Comparison of ENCODE assay signal across 31 cellular contexts in genomic region chr7:132345030-132345429, GRCh38.
DNase-seq lines count a peak whose midpoint lies in the region; ATAC-seq, FAIRE-seq and TF ChIP-seq lines count a peak whose summit lies in the region.
"Had no signal": no experiment of that assay in that cellular context is flagged by ENCODE, and none has a peak within 500 bp of the region (broad histone marks: within the 10 kb centered on the region; RNA-seq: fewer than 3 reads in every experiment).

No MANE protein-coding gene starts in this region.

- in situ Hi-C loops in HepG2 (cut with HindIII; ENCODE audit: extremely low pct_ligation_motif_present, low pct_unique_long_range_greater_than_20kb): no loop called here

- POLR2A ChIA-PET in HepG2 (lab: Yijun Ruan, JAX): no interaction called here

- no peaks in the 10 kb centered on the region for H3K79me2 ChIP-seq in HepG2 (ENCODE audit: insufficient read depth, low read length)

- CTCF ChIA-PET in HepG2 (lab: Yijun Ruan, JAX; ENCODE audit: low intra/inter-chr PET ratio, low total read pairs): no interaction called here

- H3K27me3 ChIP-seq in right lobe of liver (no peaks in the 10 kb centered on the region), HepG2 (ENCODE audit: control insufficient read depth in 1 of 2, insufficient read depth in 2 of 2, low read length in 2 of 2) (peaks cover 3 to 13% of the 10 kb centered on the region in 2 experiments; a peak in 2 of 5 replicates)
- H3K27me3 ChIP-seq: BE2C; BLaER1; BLaER1 treated with 17β-estradiol and CSF1 and Interleukin-3, amounts not matched to agents 10 nM and 100 nM had no signal

- DNase-seq in right lobe of liver: no peak
- DNase-seq in HepG2 (ENCODE audit: low spot score): no peak
- DNase-seq in left lobe of liver (ENCODE audit: low spot score): no peak
- no peak for DNase-seq in NK-92 treated with Interleukin-12 subunit alpha and Interleukin-12 subunit beta, amount 100 ng/mL, for 24 hours (lab: John Stamatoyannopoulos, UW)
- DNase-seq: 8988T; ACHN; AML-193; C1 segment of cervical spinal cord; Caco-2; Calu3; CD4-positive, alpha-beta memory T cell; CD4-positive, alpha-beta T cell; CD4-positive, CD25-positive, alpha-beta regulatory T cell; CD8-positive, alpha-beta memory T cell; CD8-positive, alpha-beta T cell; COR-L47; DMS 273 treated with DMSO at 0.1 percent for 48 hours; DMS153; DMS53; DMS79; DMS79 treated with DMSO at 0.1 percent for 48 hours; DND-41; EL had no signal

- BruUV-seq in HepG2 (replicated peaks; lab: Mats Ljungman, UMichigan): no TSS peak

- no peak overlapping the region for H2AFZ ChIP-seq in HepG2 (ENCODE audit: low read length)

- H3K4me2 ChIP-seq in HepG2 (ENCODE audit: low read depth, low read length): no peak overlapping the region
- H3K4me2 ChIP-seq: A549; BLaER1; BLaER1 treated with 17β-estradiol and CSF1 and Interleukin-3, amounts not matched to agents 10 nM and 100 nM had no signal

- H3K36me3 ChIP-seq in right lobe of liver (no peaks in the 10 kb centered on the region), HepG2 (replicated peaks in 1 of 2; ENCODE audit: control insufficient read depth in 1 of 2, insufficient read depth in 2 of 2, low read length in 2 of 2) (no peaks in the 10 kb centered on the region)
- H3K36me3 ChIP-seq: BE2C; BLaER1; BLaER1 treated with 17β-estradiol and CSF1 and Interleukin-3, amounts not matched to agents 10 nM and 100 nM had no signal

- TF ChIP-seq RAD21 in HepG2 (CRISPR knock-in tag; IDR thresholded peaks at IDR 0.05): no peak

- ATAC-seq in right lobe of liver (peak; percentile 26 to 55 (median 46)), HepG2 (no peak), left lobe of liver (peak; percentile 23)
- ATAC-seq: A549; CD8-positive, alpha-beta T cell had no signal

- no peak overlapping the region for H3K27ac ChIP-seq in right lobe of liver
- no peak overlapping the region for H3K27ac ChIP-seq in HepG2 (ENCODE audit: extremely low read length, insufficient read depth, low read length)
- H3K27ac ChIP-seq: 22Rv1; A549; BLaER1; BLaER1 treated with 17β-estradiol and CSF1 and Interleukin-3, amounts not matched to agents 10 nM and 100 nM; C4-2B had no signal

- intact Hi-C loops in right lobe of liver (cut with DNase I): no loop called here
- intact Hi-C loops in HepG2 (cut with micrococcal nuclease; ENCODE audit: unreplicated experiment): no loop called here

- H3K9ac ChIP-seq in HepG2 (ENCODE audit: insufficient read depth, low read depth, low read length): no peak overlapping the region
- H3K9ac ChIP-seq: BLaER1; BLaER1 treated with 17β-estradiol and CSF1 and Interleukin-3, amounts not matched to agents 10 nM and 100 nM had no signal

- H4K20me1 ChIP-seq in HepG2 (ENCODE audit: insufficient read depth, low read length): no peaks in the 10 kb centered on the region; the same call in 1 of the 2 replicates
- H4K20me1 ChIP-seq: BLaER1; BLaER1 treated with 17β-estradiol and CSF1 and Interleukin-3, amounts not matched to agents 10 nM and 100 nM had no signal

- H3K9me3 ChIP-seq in right lobe of liver: no peaks in the 10 kb centered on the region
- no peaks in the 10 kb centered on the region for H3K9me3 ChIP-seq in HepG2 (ENCODE audit: low read length)
- H3K9me3 ChIP-seq: A549; BE2C; BLaER1; BLaER1 treated with 17β-estradiol and CSF1 and Interleukin-3, amounts not matched to agents 10 nM and 100 nM; Caco-2 had no signal

- 56% methylated on average over 4 of the region's 5 CpGs for WGBS in right lobe of liver (ENCODE audit: insufficient coverage, low coverage, low lambda C conversion rate, missing lambda C conversion rate)
- WGBS in HepG2 (ENCODE audit: low lambda C conversion rate): 26% methylated on average over 5 of the region's 5 CpGs

- H3K4me1 ChIP-seq in right lobe of liver (no peaks in the 10 kb centered on the region), HepG2 (ENCODE audit: insufficient read depth, low read length) (no peaks in the 10 kb centered on the region)
- H3K4me1 ChIP-seq: A549, BLaER1, Caco-2 had no signal

- no peak for TF ChIP-seq EP300 in HepG2 (IDR thresholded peaks at IDR 0.05; ENCODE audit: low read depth in 2 of 2, low read length in 2 of 2)
- no peak for TF ChIP-seq EP300 in HepG2 (CRISPR knock-in tag; IDR thresholded peaks at IDR 0.05; ENCODE audit: borderline replicate concordance)

- no peak for FAIRE-seq in HepG2 (lab: Jason Lieb, UNC)
- FAIRE-seq: A204.1, A549, D721Med had no signal

- no peak for TF ChIP-seq POLR2A in right lobe of liver (IDR thresholded peaks at IDR 0.05)
- no peak for TF ChIP-seq POLR2A in HepG2 (IDR thresholded peaks at IDR 0.05; ENCODE audit: insufficient read depth in 1 of 2, low read depth in 2 of 2, low read length in 2 of 2)

- no peak for TF ChIP-seq CTCF in right lobe of liver (IDR thresholded peaks at IDR 0.05)
- TF ChIP-seq CTCF in HepG2 (CRISPR knock-in tag; IDR thresholded peaks at IDR 0.05): no peak

- H3K4me3 ChIP-seq in right lobe of liver (no peak overlapping the region), HepG2 (replicated peaks in 1 of 3; ENCODE audit: insufficient read depth in 1 of 3, low read depth in 2 of 3, low read length in 3 of 3) (no peak overlapping the region)
- H3K4me3 ChIP-seq: A549; BLaER1; BLaER1 treated with 17β-estradiol and CSF1 and Interleukin-3, amounts not matched to agents 10 nM and 100 nM had no signal

TF ChIP-seq in HepG2, 621 proteins besides CTCF, POLR2A, EP300 and RAD21:
- TF ChIP-seq ELK4 (CRISPR knock-in tag; IDR thresholded peaks at IDR 0.05; ENCODE audit: borderline replicate concordance) (no peak), ZNF224 (CRISPR knock-in tag; IDR thresholded peaks at IDR 0.05) (no peak), XBP1 (CRISPR knock-in tag; IDR thresholded peaks at IDR 0.05) (no peak), RAD51 (IDR thresholded peaks at IDR 0.05; ENCODE audit: borderline replicate concordance) (no peak), RBM39 (IDR thresholded peaks at IDR 0.05; ENCODE audit: low read depth, low read length, poor library complexity, severe bottlenecking) (no peak), ZKSCAN8 (CRISPR knock-in tag; IDR thresholded peaks at IDR 0.05; ENCODE audit: borderline replicate concordance) (no peak), ZSCAN30 (CRISPR knock-in tag; IDR thresholded peaks at IDR 0.05) (no peak), YEATS2 (CRISPR knock-in tag; IDR thresholded peaks at IDR 0.05; ENCODE audit: borderline replicate concordance) (no peak)
